In genomic region chr5:145805819-145806218, GRCh38 we compare ENCODE assay signal across 17 cellular contexts. TPM values are rescaled to one million over a fixed set of nuclear protein-coding genes. Genes with fewer than 3 reads are reported as not detected.
DNase-seq lines count a peak whose midpoint lies in the region; ATAC-seq, FAIRE-seq and TF ChIP-seq lines count a peak whose summit lies in the region.
"Had no signal": no experiment of that assay in that cellular context is flagged by ENCODE, and none has a peak within 500 bp of the region (broad histone marks: within the 10 kb centered on the region; RNA-seq: fewer than 3 reads in every experiment).

No MANE protein-coding gene starts in this region.

- no TSS peak for BruUV-seq in PC-3 (replicated peaks; lab: Mats Ljungman, UMichigan)

- H3F3A ChIP-seq in PC-3 (ENCODE audit: low read length, unreplicated experiment) = no peaks in the 10 kb centered on the region

- POLR2A ChIA-PET in PC-3 (lab: Charles Lee; ENCODE audit: unreplicated experiment) = no interaction called here

- FAIRE-seq in G401.6 (lab: Jason Lieb, UNC) = peak; percentile 56
- FAIRE-seq: GM19239, HepG2 had no signal

- H3K27me3 ChIP-seq in PC-3 (ENCODE audit: low read length) = no peaks in the 10 kb centered on the region
- H3K27me3 ChIP-seq: BLaER1 had no signal

- H2AFZ ChIP-seq in PC-3 (ENCODE audit: low read length) = no peak overlapping the region
- H2AFZ ChIP-seq: GM23248 had no signal

- CTCF ChIA-PET in PC-3 (lab: Charles Lee) = no interaction called here

- peak; percentile 64 for ATAC-seq in PC-3
- ATAC-seq in HG03095 (IDR thresholded peaks at IDR 0.05; ENCODE audit: unreplicated experiment) = no peak
- ATAC-seq: GM12878, HCT116, HepG2 had no signal

- no peaks in the 10 kb centered on the region for H3K4me1 ChIP-seq in PC-3 (ENCODE audit: insufficient read depth, low read length)
- H3K4me1 ChIP-seq: BLaER1 had no signal

- H4K20me1 ChIP-seq in PC-3 (ENCODE audit: low read length) = no peaks in the 10 kb centered on the region
- H4K20me1 ChIP-seq: BLaER1 had no signal

- no peak overlapping the region for H3K9ac ChIP-seq in PC-3 (ENCODE audit: low read length)
- H3K9ac ChIP-seq: BLaER1, GM23248 had no signal

- no peaks in the 10 kb centered on the region for H3K9me2 ChIP-seq in PC-3 (replicated peaks; ENCODE audit: low read length)

- H3K79me2 ChIP-seq in PC-3 (ENCODE audit: low read length) = no peaks in the 10 kb centered on the region

- H3K27ac ChIP-seq in PC-3 (ENCODE audit: low read length) = no peak overlapping the region
- H3K27ac ChIP-seq: BLaER1, GM23248 had no signal

- H3K4me3 ChIP-seq in PC-3 (ENCODE audit: low read length) (no peak overlapping the region), epithelial cell of esophagus (ENCODE audit: low read length) (no peak overlapping the region)
- H3K4me3 ChIP-seq: BLaER1, GM12878, GM23248 had no signal

- no peaks in the 10 kb centered on the region for H3K36me3 ChIP-seq in PC-3 (ENCODE audit: low read depth, low read length)

- intact Hi-C loops in PC-3 (cut with micrococcal nuclease) = no loop called here

- no peak overlapping the region for H3K4me2 ChIP-seq in PC-3 (ENCODE audit: low read length)
- H3K4me2 ChIP-seq: BLaER1 had no signal

- DNase-seq in PC-3 (no peak), epithelial cell of esophagus (ENCODE audit: low read depth) (peak; percentile 21), superior temporal gyrus (ENCODE audit: extremely low spot score) (no peak), dermis blood vessel endothelial cell (no peak), kidney tubule cell (ENCODE audit: low spot score) (no peak)
- DNase-seq: 8988T; CD4-positive, alpha-beta memory T cell; DMS153; DMS79; GM23248 had no signal

- H3K9me3 ChIP-seq in PC-3 (ENCODE audit: low read length) = no peaks in the 10 kb centered on the region
- H3K9me3 ChIP-seq: BLaER1 had no signal

- no peak for TF ChIP-seq CTCF in PC-3 (conservative IDR thresholded peaks at IDR 0.05; ENCODE audit: low read depth, low read length)
- TF ChIP-seq CTCF in epithelial cell of esophagus (IDR thresholded peaks at IDR 0.05; ENCODE audit: insufficient read depth, low read depth, low read length, missing control alignments) = no peak

RNA-seq across cellular contexts. Expression of gene PRELID2, which starts 29.3 kb away (rescaled TPM):
- 23.7 and 33.2 TPM in 2 replicates for total RNA-seq in PC-3 (2014; rRNA removed)
- 22.2 and 27.9 TPM in 2 replicates for total RNA-seq in dermis blood vessel endothelial cell
